ENCODE assay signal across 11 cellular contexts in genomic region chr1:86687595-86687994, GRCh38. TPM values are rescaled to one million over a fixed set of nuclear protein-coding genes. Genes with fewer than 3 reads are reported as not detected.
DNase-seq lines count a peak whose midpoint lies in the region; ATAC-seq, FAIRE-seq and TF ChIP-seq lines count a peak whose summit lies in the region.
"Had no signal": no experiment of that assay in that cellular context is flagged by ENCODE, and none has a peak within 500 bp of the region (broad histone marks: within the 10 kb centered on the region; RNA-seq: fewer than 3 reads in every experiment).

No MANE protein-coding gene starts in this region.

- no peaks in the 10 kb centered on the region for H3K27me3 Mint-ChIP-seq in immature natural killer cell (ENCODE audit: low read depth in 3 of 3)

- no peaks in the 10 kb centered on the region for H3K36me3 ChIP-seq in upper lobe of left lung

- H3K9me3 Mint-ChIP-seq in immature natural killer cell = no peaks in the 10 kb centered on the region
- no peaks in the 10 kb centered on the region for H3K9me3 Mint-ChIP-seq in activated naive CD4-positive, alpha-beta T cell treated with anti-CD3 and anti-CD28 coated beads, Interleukin-2, amount 50 U/mL, for 72 hours

- DNase-seq in AG08396 (ENCODE audit: low spot score) (peak; percentile 15), GM03348 (ENCODE audit: low spot score) (peak; percentile 34), RWPE1 (ENCODE audit: low spot score) (no peak), immature natural killer cell (peak in 2 of 3 donors; percentile 21 to 28), GM12891 (ENCODE audit: insufficient read length, low spot score) (no peak), upper lobe of left lung (no peak)
- no peak for DNase-seq in activated naive CD4-positive, alpha-beta T cell treated with anti-CD3 and anti-CD28 coated beads, Interleukin-2, amount 50 U/mL, for 72 hours (ENCODE audit: low spot score in 2 of 2)
- DNase-seq: activated CD4-positive, alpha-beta T cell treated with anti-CD3 and anti-CD28 coated beads, Interleukin-2, amount 50 U/mL, for 4 hours; body of pancreas; NK-92 treated with Interleukin-12 subunit alpha and Interleukin-12 subunit beta, amount 100 ng/mL, for 24 hours had no signal

- TF ChIP-seq CTCF in RWPE1 (conservative IDR thresholded peaks at IDR 0.05; ENCODE audit: low read depth) (0 out of 2 replicates have a peak, but pooled peaks have one; percentile 22), upper lobe of left lung (IDR thresholded peaks at IDR 0.05) (peak in 2 of 6 experiments; percentile 11 to 17)

- no peak overlapping the region for H3K4me3 Mint-ChIP-seq in immature natural killer cell

- H3K27me3 ChIP-seq in upper lobe of left lung = no peaks in the 10 kb centered on the region
- H3K27me3 ChIP-seq: body of pancreas had no signal

- H3K27ac Mint-ChIP-seq in immature natural killer cell = no peak overlapping the region
- H3K27ac Mint-ChIP-seq in activated naive CD4-positive, alpha-beta T cell treated with anti-CD3 and anti-CD28 coated beads, Interleukin-2, amount 50 U/mL, for 72 hours = no peak overlapping the region

- no peak overlapping the region for H3K4me3 ChIP-seq in upper lobe of left lung
- H3K4me3 ChIP-seq: body of pancreas had no signal

- H3K36me3 Mint-ChIP-seq in immature natural killer cell = no peaks in the 10 kb centered on the region
- H3K36me3 Mint-ChIP-seq in activated naive CD4-positive, alpha-beta T cell treated with anti-CD3 and anti-CD28 coated beads, Interleukin-2, amount 50 U/mL, for 72 hours = no peaks in the 10 kb centered on the region

- H3K4me1 ChIP-seq in upper lobe of left lung = no peaks in the 10 kb centered on the region
- H3K4me1 ChIP-seq: body of pancreas had no signal

- H3K27ac ChIP-seq in RWPE1 (no peak overlapping the region), upper lobe of left lung (no peak overlapping the region)
- H3K27ac ChIP-seq: body of pancreas had no signal

- CTCF ChIA-PET in RWPE1 (lab: Yijun Ruan, JAX) = interaction anchor here (0.5 to 1.0 kb wide), 3 partner anchors 21 to 213 kb away, joined by 4 to 5 read pairs (median 4); no protein-coding TSS in a partner anchor

- H3K4me1 Mint-ChIP-seq in immature natural killer cell = no peaks in the 10 kb centered on the region

- 93 to 94% methylated on average over 1 of the region's 1 CpG for WGBS in upper lobe of left lung, 2 donors

- no peak for TF ChIP-seq POLR2A in GM12891 (IDR thresholded peaks at IDR 0.05; ENCODE audit: low read depth, low read length)
- no peak for TF ChIP-seq POLR2A in upper lobe of left lung (IDR thresholded peaks at IDR 0.05)

- H3K9me3 ChIP-seq in upper lobe of left lung = no peaks in the 10 kb centered on the region
- H3K9me3 ChIP-seq: body of pancreas had no signal

- TF ChIP-seq EP300 in upper lobe of left lung (IDR thresholded peaks at IDR 0.05) = no peak

- POLR2A ChIA-PET in RWPE1 (lab: Yijun Ruan, JAX; ENCODE audit: low non-redundant PET) = no interaction called here

- no peak for FAIRE-seq in GM12891 (lab: Jason Lieb, UNC)

- no peak for ATAC-seq in activated naive CD4-positive, alpha-beta T cell treated with anti-CD3 and anti-CD28 coated beads, Interleukin-2, amount 50 U/mL, for 72 hours
- no peak for ATAC-seq in GM18858 (IDR thresholded peaks at IDR 0.05; ENCODE audit: unreplicated experiment)
- no peak for ATAC-seq in upper lobe of left lung (ENCODE audit: low FRiP score in 2 of 2)
- ATAC-seq: body of pancreas had no signal

TF ChIP-seq in GM12891, 5 proteins besides CTCF, POLR2A, EP300 and RAD21:
- TF ChIP-seq POLR2AphosphoS5 (IDR thresholded peaks at IDR 0.05; ENCODE audit: low read depth, low read length) (no peak), POU2F2 (IDR thresholded peaks at IDR 0.05; ENCODE audit: low read depth, low read length) (no peak), PAX5 (IDR thresholded peaks at IDR 0.05; ENCODE audit: insufficient read depth, low read length, severe bottlenecking) (no peak), SPI1 (IDR thresholded peaks at IDR 0.05; ENCODE audit: low read depth, low read length) (no peak), TAF1 (IDR thresholded peaks at IDR 0.05; ENCODE audit: low read depth, low read length) (no peak)

RNA-seq across cellular contexts. Expression of gene SH3GLB1, which starts 16.8 kb away (rescaled TPM):
- polyA plus RNA-seq in immature natural killer cell = 10 to 100 TPM; 75.3 to 92.6 (median 86.4) TPM
- total RNA-seq in activated naive CD4-positive, alpha-beta T cell treated with anti-CD3 and anti-CD28 coated beads, Interleukin-2, amount 50 U/mL, for 72 hours = 10 to 100 TPM; 58.0 to 59.1 TPM
- 27.6 TPM for polyA plus RNA-seq in GM12891 (2012; ENCODE audit: low read depth, missing spikeins)
- 10 to 100 TPM; 23.9 to 94.6 (median 62.0) TPM for total RNA-seq in upper lobe of left lung

Comparison
In these comparisons a context has a peak if more than half of its experiments do, and no peak if none do; other contexts are left out.
1. DNase-seq: peak in AG08396 (single experiment), GM03348 (single experiment) and immature natural killer cell (2 of 3); none in RWPE1 (single experiment), activated naive CD4-positive, alpha-beta T cell treated with anti-CD3 and anti-CD28 coated beads, Interleukin-2, amount 50 U/mL, for 72 hours (0 of 2), GM12891 (single experiment) and upper lobe of left lung (0 of 2).